ENCODE assay signal across 1 cellular context in the genomic region with DNA sequence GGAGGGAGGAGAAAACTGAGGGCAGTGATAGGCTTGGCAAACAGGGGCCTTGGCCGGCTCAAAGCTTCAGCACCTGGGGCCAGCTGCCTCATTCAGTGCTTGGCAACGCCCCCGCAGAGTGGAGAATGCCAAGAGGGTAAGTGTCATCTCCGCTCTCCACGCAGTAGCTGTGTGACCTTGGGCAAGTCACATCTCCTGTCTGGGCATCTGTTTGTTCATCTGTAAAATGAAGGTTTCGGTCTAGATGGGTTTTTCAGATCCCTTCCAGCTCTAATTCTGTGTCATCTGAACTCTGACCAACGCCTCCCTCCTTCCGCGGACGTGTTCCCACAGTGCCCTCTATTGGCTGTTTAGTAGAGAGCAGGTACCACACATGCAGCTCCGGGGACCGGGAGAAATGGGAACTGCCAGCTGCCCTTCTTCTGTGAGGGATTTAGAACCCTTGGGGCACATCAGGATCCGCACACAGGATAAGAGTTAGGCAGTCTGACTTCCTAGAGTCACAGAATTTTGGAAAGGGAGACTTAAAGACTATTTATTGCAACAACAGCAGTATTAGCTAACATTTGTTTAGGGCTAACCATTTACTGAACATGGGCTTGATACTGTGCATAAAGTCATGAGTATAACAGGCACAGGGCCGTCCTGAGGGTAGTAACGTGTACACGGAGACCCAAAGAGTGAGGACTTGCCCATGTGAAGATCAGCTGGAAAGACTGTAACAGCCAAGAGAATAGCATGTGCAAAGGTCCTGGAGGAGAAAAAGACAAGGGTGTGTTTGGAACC.
A peak's percentile ranks its signal among the peaks of the same experiment; 100 is the strongest.
TF ChIP-seq lines count a peak whose summit lies in the region.

No MANE protein-coding gene starts in this region.

TF ChIP-seq in HepG2, 621 proteins besides CTCF, POLR2A, EP300 and RAD21 (continued from another document and continues in another):
- TF ChIP-seq, protein P1, sequence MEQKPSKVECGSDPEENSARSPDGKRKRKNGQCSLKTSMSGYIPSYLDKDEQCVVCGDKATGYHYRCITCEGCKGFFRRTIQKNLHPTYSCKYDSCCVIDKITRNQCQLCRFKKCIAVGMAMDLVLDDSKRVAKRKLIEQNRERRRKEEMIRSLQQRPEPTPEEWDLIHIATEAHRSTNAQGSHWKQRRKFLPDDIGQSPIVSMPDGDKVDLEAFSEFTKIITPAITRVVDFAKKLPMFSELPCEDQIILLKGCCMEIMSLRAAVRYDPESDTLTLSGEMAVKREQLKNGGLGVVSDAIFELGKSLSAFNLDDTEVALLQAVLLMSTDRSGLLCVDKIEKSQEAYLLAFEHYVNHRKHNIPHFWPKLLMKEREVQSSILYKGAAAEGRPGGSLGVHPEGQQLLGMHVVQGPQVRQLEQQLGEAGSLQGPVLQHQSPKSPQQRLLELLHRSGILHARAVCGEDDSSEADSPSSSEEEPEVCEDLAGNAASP (CRISPR knock-in tag; IDR thresholded peaks at IDR 0.05; ENCODE audit: borderline replicate concordance), result peak; percentile 50; the same call in 1 of the 2 replicates
- TF ChIP-seq SRSF1 (optimal IDR thresholded peaks at IDR 0.05; ENCODE audit: low read depth, low read length), result no peak
- no peak for TF ChIP-seq NKX3-1 (CRISPR knock-in tag; IDR thresholded peaks at IDR 0.05)
- TF ChIP-seq SALL1 (CRISPR knock-in tag; IDR thresholded peaks at IDR 0.05), result peak; percentile 55
- TF ChIP-seq NFE2L2 (IDR thresholded peaks at IDR 0.05; ENCODE audit: low read length), result no peak
- no peak for TF ChIP-seq HNF4G (IDR thresholded peaks at IDR 0.05; ENCODE audit: borderline replicate concordance, low read depth, low read length)
- no peak for TF ChIP-seq HNF4G (CRISPR knock-in tag; IDR thresholded peaks at IDR 0.05; ENCODE audit: borderline replicate concordance, low read depth)
- TF ChIP-seq CBX5 (CRISPR knock-in tag; IDR thresholded peaks at IDR 0.05; ENCODE audit: borderline replicate concordance), result 0 out of 2 replicates have a peak, but pooled peaks have one; percentile 39
- no peak for TF ChIP-seq SOX5 (CRISPR knock-in tag; IDR thresholded peaks at IDR 0.05; ENCODE audit: borderline replicate concordance)
- TF ChIP-seq CAMTA2 (CRISPR knock-in tag; IDR thresholded peaks at IDR 0.05; ENCODE audit: borderline replicate concordance), result no peak
- peak; percentile 97 for TF ChIP-seq XRCC5 (optimal IDR thresholded peaks at IDR 0.05; ENCODE audit: low read length)
- TF ChIP-seq POLR2AphosphoS2 (IDR thresholded peaks at IDR 0.05; ENCODE audit: low read depth, low read length), result no peak
- TF ChIP-seq ATF7-NPFF (CRISPR knock-in tag; IDR thresholded peaks at IDR 0.05; ENCODE audit: low read depth), result no peak
- TF ChIP-seq TEAD3 (CRISPR knock-in tag; optimal IDR thresholded peaks at IDR 0.05; ENCODE audit: borderline replicate concordance), result peak; percentile 44
- TF ChIP-seq ZNF552 (CRISPR knock-in tag; IDR thresholded peaks at IDR 0.05; ENCODE audit: borderline replicate concordance), result no peak
- peak; percentile 42; the same call in 1 of the 2 replicates for TF ChIP-seq SPEN (CRISPR knock-in tag; IDR thresholded peaks at IDR 0.05; ENCODE audit: low read depth)
- no peak for TF ChIP-seq ZNF550 (CRISPR knock-in tag; IDR thresholded peaks at IDR 0.05; ENCODE audit: borderline replicate concordance)
- TF ChIP-seq ZNF780A (CRISPR knock-in tag; IDR thresholded peaks at IDR 0.05), result no peak
- TF ChIP-seq THAP11 (CRISPR knock-in tag; IDR thresholded peaks at IDR 0.05), result 0 out of 2 replicates have a peak, but pooled peaks have one; percentile 27
- TF ChIP-seq ZNF17 (CRISPR knock-in tag; IDR thresholded peaks at IDR 0.05), result no peak
- peak; percentile 27; the same call in 1 of the 2 replicates for TF ChIP-seq GABPB1 (CRISPR knock-in tag; IDR thresholded peaks at IDR 0.05)
- TF ChIP-seq ZFP36L1 (CRISPR knock-in tag; IDR thresholded peaks at IDR 0.05), result 0 out of 2 replicates have a peak, but pooled peaks have one; percentile 22
- TF ChIP-seq ETS1 (CRISPR knock-in tag; IDR thresholded peaks at IDR 0.05), result no peak
- peak; percentile 56; the same call in 1 of the 2 replicates for TF ChIP-seq ZNF644 (CRISPR knock-in tag; IDR thresholded peaks at IDR 0.05; ENCODE audit: low read depth)
- TF ChIP-seq SAFB2 (CRISPR knock-in tag; IDR thresholded peaks at IDR 0.05; ENCODE audit: borderline replicate concordance, low read depth), result no peak
- no peak for TF ChIP-seq ZNF605 (CRISPR knock-in tag; IDR thresholded peaks at IDR 0.05)
- no peak for TF ChIP-seq ZNF614 (CRISPR knock-in tag; IDR thresholded peaks at IDR 0.05; ENCODE audit: borderline replicate concordance)
- peak; percentile 45; the same call in 1 of the 2 replicates for TF ChIP-seq NR2C2 (CRISPR knock-in tag; IDR thresholded peaks at IDR 0.05; ENCODE audit: borderline replicate concordance)
- TF ChIP-seq ZC3H4 (CRISPR knock-in tag; IDR thresholded peaks at IDR 0.05; ENCODE audit: borderline replicate concordance), result no peak
- TF ChIP-seq MAFF (IDR thresholded peaks at IDR 0.05; ENCODE audit: low read depth, low read length), result peak; percentile 20; the same call in 1 of the 2 replicates
- no peak for TF ChIP-seq RFX1 (IDR thresholded peaks at IDR 0.05)
- no peak for TF ChIP-seq ZBTB3 (CRISPR knock-in tag; IDR thresholded peaks at IDR 0.05; ENCODE audit: borderline replicate concordance, low read depth)
- TF ChIP-seq ONECUT2 (CRISPR knock-in tag; IDR thresholded peaks at IDR 0.05), result no peak
- no peak for TF ChIP-seq ZNF281 (CRISPR knock-in tag; IDR thresholded peaks at IDR 0.05; ENCODE audit: borderline replicate concordance)
- no peak for TF ChIP-seq ZKSCAN5 (CRISPR knock-in tag; IDR thresholded peaks at IDR 0.05)
- no peak for TF ChIP-seq ZFP62 (CRISPR knock-in tag; IDR thresholded peaks at IDR 0.05)
- TF ChIP-seq KDM4B (CRISPR knock-in tag; IDR thresholded peaks at IDR 0.05), result no peak
- TF ChIP-seq ZNF501 (CRISPR knock-in tag; IDR thresholded peaks at IDR 0.05), result peak; percentile 61; the same call in 1 of the 2 replicates
- no peak for TF ChIP-seq ZNF546 (CRISPR knock-in tag; conservative IDR thresholded peaks at IDR 0.05)
- no peak for TF ChIP-seq ZNF282 (IDR thresholded peaks at IDR 0.05; ENCODE audit: partially characterized antibody)
- TF ChIP-seq SMC3 (IDR thresholded peaks at IDR 0.05; ENCODE audit: low read length), result peak; percentile 97
- peak; percentile 91 for TF ChIP-seq HINFP (CRISPR knock-in tag; IDR thresholded peaks at IDR 0.05; ENCODE audit: low read depth)
- no peak for TF ChIP-seq ZNF253 (CRISPR knock-in tag; IDR thresholded peaks at IDR 0.05; ENCODE audit: borderline replicate concordance)
- peak; percentile 64; the same call in 1 of the 2 replicates for TF ChIP-seq REPIN1 (CRISPR knock-in tag; IDR thresholded peaks at IDR 0.05; ENCODE audit: borderline replicate concordance, low read depth)
- no peak for TF ChIP-seq HOXA3 (CRISPR knock-in tag; IDR thresholded peaks at IDR 0.05)
- TF ChIP-seq, protein P2, sequence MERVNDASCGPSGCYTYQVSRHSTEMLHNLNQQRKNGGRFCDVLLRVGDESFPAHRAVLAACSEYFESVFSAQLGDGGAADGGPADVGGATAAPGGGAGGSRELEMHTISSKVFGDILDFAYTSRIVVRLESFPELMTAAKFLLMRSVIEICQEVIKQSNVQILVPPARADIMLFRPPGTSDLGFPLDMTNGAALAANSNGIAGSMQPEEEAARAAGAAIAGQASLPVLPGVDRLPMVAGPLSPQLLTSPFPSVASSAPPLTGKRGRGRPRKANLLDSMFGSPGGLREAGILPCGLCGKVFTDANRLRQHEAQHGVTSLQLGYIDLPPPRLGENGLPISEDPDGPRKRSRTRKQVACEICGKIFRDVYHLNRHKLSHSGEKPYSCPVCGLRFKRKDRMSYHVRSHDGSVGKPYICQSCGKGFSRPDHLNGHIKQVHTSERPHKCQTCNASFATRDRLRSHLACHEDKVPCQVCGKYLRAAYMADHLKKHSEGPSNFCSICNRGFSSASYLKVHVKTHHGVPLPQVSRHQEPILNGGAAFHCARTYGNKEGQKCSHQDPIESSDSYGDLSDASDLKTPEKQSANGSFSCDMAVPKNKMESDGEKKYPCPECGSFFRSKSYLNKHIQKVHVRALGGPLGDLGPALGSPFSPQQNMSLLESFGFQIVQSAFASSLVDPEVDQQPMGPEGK (CRISPR knock-in tag; IDR thresholded peaks at IDR 0.05), result 0 out of 2 replicates have a peak, but pooled peaks have one; percentile 22
- TF ChIP-seq MAFG (CRISPR knock-in tag; IDR thresholded peaks at IDR 0.05), result no peak
- TF ChIP-seq ZNF468 (CRISPR knock-in tag; IDR thresholded peaks at IDR 0.05), result no peak
- TF ChIP-seq MAFK (conservative IDR thresholded peaks at IDR 0.05 in 1 of 2, IDR thresholded peaks at IDR 0.05 in 1 of 2; ENCODE audit: low read length in 2 of 2), result peak in 1 of 2 experiments; percentile 54; a peak in 2 of 4 replicates
- TF ChIP-seq GATA4 (IDR thresholded peaks at IDR 0.05; ENCODE audit: borderline replicate concordance, low read depth), result no peak
- TF ChIP-seq ARID2 (CRISPR knock-in tag; IDR thresholded peaks at IDR 0.05; ENCODE audit: borderline replicate concordance), result no peak
- TF ChIP-seq, protein P3, sequence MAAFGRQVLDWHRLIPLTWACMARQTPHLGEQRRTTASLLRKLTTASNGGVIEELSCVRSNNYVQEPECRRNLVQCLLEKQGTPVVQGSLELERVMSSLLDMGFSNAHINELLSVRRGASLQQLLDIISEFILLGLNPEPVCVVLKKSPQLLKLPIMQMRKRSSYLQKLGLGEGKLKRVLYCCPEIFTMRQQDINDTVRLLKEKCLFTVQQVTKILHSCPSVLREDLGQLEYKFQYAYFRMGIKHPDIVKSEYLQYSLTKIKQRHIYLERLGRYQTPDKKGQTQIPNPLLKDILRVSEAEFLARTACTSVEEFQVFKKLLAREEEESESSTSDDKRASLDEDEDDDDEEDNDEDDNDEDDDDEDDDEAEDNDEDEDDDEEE (CRISPR knock-in tag; IDR thresholded peaks at IDR 0.05), result peak; percentile 73; the same call in 1 of the 2 replicates
- TF ChIP-seq CC2D1A (CRISPR knock-in tag; IDR thresholded peaks at IDR 0.05), result no peak
- no peak for TF ChIP-seq SKI (IDR thresholded peaks at IDR 0.05; ENCODE audit: partially characterized antibody)
- TF ChIP-seq ELF3 (CRISPR knock-in tag; IDR thresholded peaks at IDR 0.05), result 0 out of 2 replicates have a peak, but pooled peaks have one; percentile 27
- no peak for TF ChIP-seq ZNF235 (CRISPR knock-in tag; IDR thresholded peaks at IDR 0.05; ENCODE audit: borderline replicate concordance)
- no peak for TF ChIP-seq PAWR (CRISPR knock-in tag; IDR thresholded peaks at IDR 0.05; ENCODE audit: borderline replicate concordance)
